ENCODE assay signal across 9 cellular contexts in genomic region chr17:17712268-17712924, GRCh38. TPM values are rescaled to one million over a fixed set of nuclear protein-coding genes. Genes with fewer than 3 reads are reported as not detected.
DNase-seq lines count a peak whose midpoint lies in the region; ATAC-seq, FAIRE-seq and TF ChIP-seq lines count a peak whose summit lies in the region.
"Had no signal": no experiment of that assay in that cellular context is flagged by ENCODE, and none has a peak within 500 bp of the region (broad histone marks: within the 10 kb centered on the region; RNA-seq: fewer than 3 reads in every experiment).

No MANE protein-coding gene starts in this region.

- H3K27ac ChIP-seq in HUES48 (ENCODE audit: low read depth, low read length): peak overlapping the region; percentile 86
- H3K27ac ChIP-seq in pancreas: peak overlapping the region; percentile 66 to 82 (median 80)

- no peak overlapping the region for H3K9ac ChIP-seq in HUES48 (ENCODE audit: low read depth, low read length)

- H3K4me1 ChIP-seq in HUES48 (ENCODE audit: control insufficient read depth, insufficient read depth, low read length) (peaks cover 30% of the 10 kb centered on the region), pancreas (peaks cover 11 to 36% (median 13%) of the 10 kb centered on the region in 3 donors)

- intact Hi-C loops in pancreas (cut with DNase I): no loop called here

- 85 to 88% methylated on average over 5 of the region's 5 CpGs for whole genome bisulfite sequencing in pancreas, 2 donors

- no peaks in the 10 kb centered on the region for H3K36me3 ChIP-seq in HUES48 (ENCODE audit: control insufficient read depth, insufficient read depth, low read length)
- no peaks in the 10 kb centered on the region for H3K36me3 ChIP-seq in pancreas

- TF ChIP-seq CTCF in cardiac fibroblast (IDR thresholded peaks at IDR 0.05; ENCODE audit: low read depth, low read length) (no peak), pancreas (IDR thresholded peaks at IDR 0.05) (no peak)

- FAIRE-seq in pancreas (lab: Jason Lieb, UNC): no peak

- ATAC-seq in GM21381 (IDR thresholded peaks at IDR 0.05; ENCODE audit: unreplicated experiment) (peak; percentile 82), pancreas (no peak)
- ATAC-seq: T-cell had no signal

- H3K4me3 ChIP-seq in HUES48 (ENCODE audit: low read depth, low read length) (no peak overlapping the region), cardiac fibroblast (replicated peaks in 1 of 2; ENCODE audit: low read depth in 2 of 2, low read length in 2 of 2) (no peak overlapping the region), pancreas (no peak overlapping the region)

- H3K27me3 ChIP-seq in HUES48 (ENCODE audit: control insufficient read depth, insufficient read depth, low read length): peaks cover 97% of the 10 kb centered on the region
- no peaks in the 10 kb centered on the region for H3K27me3 ChIP-seq in pancreas

- peak; percentile 96 for DNase-seq in ELR (ENCODE audit: low read depth)
- peak; percentile 86 to 95 for DNase-seq in cardiac fibroblast (ENCODE audit: low read depth in 2 of 2)
- DNase-seq in pancreas: no peak
- no peak for DNase-seq in iPS-NIHi11 (ENCODE audit: low spot score)
- no peak for DNase-seq in COR-L47 (lab: John Stamatoyannopoulos, UW)
- DNase-seq in NCI-H345 (lab: John Stamatoyannopoulos, UW): no peak

- no peaks in the 10 kb centered on the region for H3K9me3 ChIP-seq in HUES48 (ENCODE audit: control insufficient read depth, insufficient read depth, low read length)
- H3K9me3 ChIP-seq in pancreas: no peaks in the 10 kb centered on the region

RNA-seq across cellular contexts. Expression of gene RAI1, which starts 31.1 kb away (rescaled TPM):
- 10 to 100 TPM; 12.1 to 21.6 (median 13.5) TPM for total RNA-seq in pancreas
- 10 to 100 TPM; 21.1 to 23.9 TPM for polyA plus RNA-seq in pancreas

Comparison
In these comparisons a context has a peak if more than half of its experiments do, and no peak if none do; other contexts are left out.
1. DNase-seq: peak in ELR (single experiment) and cardiac fibroblast (2 of 2); none in pancreas (0 of 6), iPS-NIHi11 (single experiment), COR-L47 (single experiment) and NCI-H345 (single experiment).